In the genomic region with DNA sequence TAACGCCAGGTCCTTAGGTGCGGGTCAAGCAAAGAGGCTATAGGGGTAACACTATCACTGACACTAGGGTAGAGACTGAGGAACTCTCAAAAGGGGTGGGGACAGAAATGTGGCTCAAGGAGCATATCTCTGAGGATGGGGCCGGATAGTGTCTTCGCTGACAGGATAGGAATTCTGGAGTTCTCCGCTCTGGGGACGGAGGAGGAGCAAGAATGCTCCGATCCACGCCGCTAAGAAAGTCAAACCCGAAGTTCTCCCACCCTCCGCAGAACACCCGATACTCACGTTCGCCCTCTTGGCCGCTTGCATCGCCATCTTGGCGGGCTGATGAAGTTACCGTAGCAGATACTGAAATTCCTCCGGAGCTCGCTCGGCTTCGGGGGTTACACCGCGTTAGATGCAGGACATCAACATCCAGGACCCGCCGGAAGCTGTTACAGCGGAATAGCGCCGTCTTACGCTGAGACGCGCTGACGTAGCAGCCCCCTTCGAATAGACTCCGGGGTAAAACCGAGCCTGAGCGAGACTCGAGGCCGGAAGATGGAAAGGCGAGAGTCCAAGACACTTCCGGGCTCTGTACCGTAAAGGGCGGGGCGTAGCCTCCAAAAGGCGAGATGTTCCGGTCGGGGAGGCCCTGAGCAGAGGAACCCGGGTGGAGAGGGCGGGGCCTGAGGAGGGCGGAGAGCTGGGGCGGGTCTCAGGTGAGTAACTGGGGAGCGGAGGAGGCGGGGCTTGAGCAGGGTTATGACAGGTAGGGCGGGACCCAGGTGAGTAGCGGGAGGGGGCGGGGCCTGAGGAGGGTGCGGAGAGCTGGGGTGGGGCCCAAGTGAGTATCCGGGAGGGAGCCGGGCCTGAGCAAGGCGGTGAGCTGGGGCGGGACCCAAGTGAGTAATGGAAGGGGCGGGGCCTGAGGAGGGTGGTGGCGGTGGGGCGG, we compare ENCODE assay signal across 8 cellular contexts. TPM values are rescaled to one million over a fixed set of nuclear protein-coding genes. Genes with fewer than 3 reads are reported as not detected.
A peak's percentile ranks its signal among the peaks of the same experiment; 100 is the strongest.
DNase-seq lines count a peak whose midpoint lies in the region; ATAC-seq and TF ChIP-seq lines count a peak whose summit lies in the region.

A gene with protein sequence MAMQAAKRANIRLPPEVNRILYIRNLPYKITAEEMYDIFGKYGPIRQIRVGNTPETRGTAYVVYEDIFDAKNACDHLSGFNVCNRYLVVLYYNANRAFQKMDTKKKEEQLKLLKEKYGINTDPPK (minus strand): TSS at position 412 of the 934 bp plus-strand sequence. CDS start 97 bp downstream, at position 315.

- H3K79me2 ChIP-seq in Karpas-422 (ENCODE audit: low read length): peaks cover 46% of the 10 kb centered on the region

- no peak for TF ChIP-seq POLR2A in esophagus muscularis mucosa (IDR thresholded peaks at IDR 0.05; ENCODE audit: low read depth)

- peak within 1 kb of the TSS; percentile 98 for H3K4me2 ChIP-seq in Karpas-422 (ENCODE audit: low read depth, low read length, poor library complexity, severe bottlenecking)

- no peak for TF ChIP-seq EP300 in esophagus muscularis mucosa (IDR thresholded peaks at IDR 0.05)

- DNase-seq in DMS79 treated with DMSO at 0.1 percent for 48 hours (lab: John Stamatoyannopoulos, UW) (peak; percentile 98), Karpas-422 (peak; percentile 100), RKO (ENCODE audit: low spot score) (peak; percentile 99), activated T-helper 1 cell treated with Interleukin-2 at 50 U/mL for 16 hours (ENCODE audit: low read depth) (peak; percentile 98), esophagus muscularis mucosa (ENCODE audit: extremely low spot score) (peak; percentile 99)
- DNase-seq in stimulated activated CD8-positive, alpha-beta memory T cell treated with anti-CD3 and anti-CD28 coated beads, Interleukin-7, amount 100 ng/mL, for 4 hours (ENCODE audit: low read depth in 2 of 2): peak; percentile 99 to 100

- 3% methylated on average over 32 of the region's 64 CpGs for WGBS in esophagus muscularis mucosa

- peak; percentile 91 for ATAC-seq in GM21825 (IDR thresholded peaks at IDR 0.05; ENCODE audit: unreplicated experiment)

- H4K20me1 ChIP-seq in Karpas-422 (ENCODE audit: insufficient read depth, low read depth, low read length): no peaks in the 10 kb centered on the region; the same call in 1 of the 2 replicates

- H3K4me1 ChIP-seq in Karpas-422 (ENCODE audit: low read length) (peaks cover 26% of the 10 kb centered on the region), esophagus muscularis mucosa (peaks cover 19 to 39% (median 25%) of the 10 kb centered on the region in 4 donors), muscle layer of duodenum (ENCODE audit: control insufficient read depth in 1 of 2, insufficient read depth in 2 of 2, low read length in 2 of 2) (peaks cover 0 to 17% of the 10 kb centered on the region in 2 donors)

- H3K36me3 ChIP-seq in Karpas-422 (ENCODE audit: insufficient read depth, low read length) (peaks cover 16% of the 10 kb centered on the region; the same call in 1 of the 2 replicates), esophagus muscularis mucosa (peaks cover 0 to 56% (median 35%) of the 10 kb centered on the region in 4 donors), muscle layer of duodenum (ENCODE audit: control insufficient read depth in 1 of 2, insufficient read depth in 2 of 2, low read length in 2 of 2) (peaks cover 20 to 27% of the 10 kb centered on the region in 2 donors)

- intact Hi-C loops in esophagus muscularis mucosa (cut with DNase I): loop anchor here (5.0 kb wide), 1 partner anchor 149 kb away; a partner anchor contains a TSS

- H2AFZ ChIP-seq in Karpas-422 (ENCODE audit: low read length): 0 out of 2 replicates have a peak within 1 kb of the TSS, but pooled peaks have one; percentile 26

- H3K9me3 ChIP-seq in Karpas-422 (ENCODE audit: low read length) (no peaks in the 10 kb centered on the region), esophagus muscularis mucosa (no peaks in the 10 kb centered on the region), muscle layer of duodenum (ENCODE audit: control insufficient read depth in 1 of 2, low read length in 2 of 2) (no peaks in the 10 kb centered on the region)

- H3K4me3 ChIP-seq in Karpas-422 (ENCODE audit: low read length) (peak within 1 kb of the TSS; percentile 95), esophagus muscularis mucosa (peak within 1 kb of the TSS; percentile 70 to 91 (median 74)), muscle layer of duodenum (ENCODE audit: low read depth in 1 of 2, low read length in 2 of 2) (peak within 1 kb of the TSS; percentile 94 to 96)

- TF ChIP-seq CTCF in esophagus muscularis mucosa (IDR thresholded peaks at IDR 0.05): peak in 1 of 3 experiments; percentile 12

- no peaks in the 10 kb centered on the region for H3K27me3 ChIP-seq in Karpas-422 (ENCODE audit: low read length)
- no peaks in the 10 kb centered on the region for H3K27me3 ChIP-seq in esophagus muscularis mucosa
- no peaks in the 10 kb centered on the region for H3K27me3 ChIP-seq in muscle layer of duodenum (ENCODE audit: low read depth, low read length)

- H3K9me2 ChIP-seq in Karpas-422 (replicated peaks; ENCODE audit: insufficient read depth, low read length): no peaks in the 10 kb centered on the region

- H3K27ac ChIP-seq in Karpas-422 (ENCODE audit: low read length): peak within 1 kb of the TSS; percentile 65
- H3K27ac ChIP-seq in esophagus muscularis mucosa (replicated peaks in 1 of 4): peak within 1 kb of the TSS; percentile 88 to 96 (median 92)
- H3K27ac ChIP-seq in muscle layer of duodenum (ENCODE audit: low read length): peak within 1 kb of the TSS; percentile 90

- peak within 1 kb of the TSS; percentile 87 for H3K9ac ChIP-seq in Karpas-422 (ENCODE audit: low read length)

RNA-seq across cellular contexts. Expression of the gene that starts here (rescaled TPM):
- 181 and 285 TPM in 2 replicates for total RNA-seq in Karpas-422 (2014; rRNA removed; shearing (Covaris generic); ENCODE audit: low replicate concordance)
- total RNA-seq in esophagus muscularis mucosa: 100 to 1,000 TPM in 3 of 4 donors, 10 to 100 TPM in 1; 86.9 to 121 (median 113) TPM

Comparison
In these comparisons a context has a peak if more than half of its experiments do, and no peak if none do; other contexts are left out.
1. Peak in every context shown above with its lines: DNase-seq, ATAC-seq, H3K4me3 ChIP-seq and H3K27ac ChIP-seq.